In the genomic region with DNA sequence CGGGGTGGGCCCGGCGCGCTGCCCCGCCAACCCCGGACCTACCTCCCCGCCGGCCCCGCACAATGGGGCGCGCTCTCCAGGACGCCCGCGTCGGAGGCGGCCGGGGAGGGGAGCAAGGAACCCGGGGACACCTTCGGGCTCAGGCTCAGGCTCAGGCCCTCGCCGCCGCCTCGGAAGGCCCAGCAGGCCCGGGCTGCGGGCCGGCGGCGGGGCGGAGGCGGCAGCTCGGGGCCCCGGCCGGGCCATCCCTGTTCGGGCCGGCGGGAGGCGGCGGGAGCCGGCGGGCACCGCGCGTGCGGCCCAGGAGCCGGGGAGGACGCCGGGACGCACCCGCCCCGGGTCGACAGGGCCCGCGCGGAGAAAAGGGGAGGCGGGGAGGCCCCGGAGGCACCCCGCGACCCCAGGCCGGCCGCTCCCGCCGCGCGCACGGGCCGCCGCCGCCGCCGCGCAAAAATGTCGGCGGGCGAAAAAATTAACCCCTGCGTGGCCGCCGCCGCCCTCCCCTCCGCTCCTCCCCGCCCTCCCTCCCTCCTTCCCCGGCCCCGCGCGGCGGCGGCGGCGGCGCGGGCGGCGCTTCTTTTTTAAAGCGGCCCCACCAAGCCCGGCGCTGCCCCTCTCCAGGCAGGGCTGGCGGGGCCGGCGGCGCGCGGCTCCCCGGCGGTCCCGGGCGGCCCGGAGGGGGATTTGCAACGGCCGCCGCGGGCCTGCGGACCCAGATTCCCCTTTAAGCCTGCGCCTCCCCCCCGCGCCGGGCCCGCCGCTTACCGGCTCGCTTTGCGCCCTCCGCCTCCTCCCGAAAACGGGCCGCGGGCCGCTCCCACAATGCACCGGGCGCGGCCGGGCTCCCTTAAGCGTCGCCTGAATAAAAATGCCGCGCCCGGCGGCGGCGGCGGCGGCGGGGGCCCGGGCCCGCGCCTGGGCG, we compare ENCODE assay signal across 8 cellular contexts. TPM values are rescaled to one million over a fixed set of nuclear protein-coding genes. Genes with fewer than 3 reads are reported as not detected.
DNase-seq lines count a peak whose midpoint lies in the region; ATAC-seq and TF ChIP-seq lines count a peak whose summit lies in the region.

No MANE protein-coding gene starts in this region.

- peak overlapping the region; percentile 79 for H3K4me3 Mint-ChIP-seq in activated CD4-positive, alpha-beta memory T cell treated with anti-CD3 and anti-CD28 coated beads, Interleukin-2, amount 10 ng/mL, durations not matched to agents 7 days and 5 days

- H3K4me1 ChIP-seq in lung (ENCODE audit: control insufficient read depth in 2 of 2, insufficient read depth in 2 of 2, low read length in 2 of 2) = peaks cover 0 to 4% of the 10 kb centered on the region in 2 donors

- CTCF ChIA-PET in activated CD4-positive, alpha-beta memory T cell treated with anti-CD3 and anti-CD28 coated beads, Interleukin-2, amount 10 ng/mL, durations not matched to agents 7 days and 5 days (lab: Charles Lee) = no interaction called here

- POLR2A ChIA-PET in activated CD4-positive, alpha-beta memory T cell treated with anti-CD3 and anti-CD28 coated beads, Interleukin-2, amount 10 ng/mL, durations not matched to agents 7 days and 5 days (lab: Charles Lee) = interaction anchor here (1.0 to 5.6 kb wide), 2 partner anchors 45 to 48 kb away, joined by 7 to 38 read pairs; partner anchors contain the start of gene PHYH

- H3K9me3 ChIP-seq in lung (ENCODE audit: control insufficient read depth in 2 of 2, insufficient read depth in 1 of 2, low read length in 1 of 2) = no peaks in the 10 kb centered on the region

- peak overlapping the region; percentile 79 for H3K27ac Mint-ChIP-seq in activated CD4-positive, alpha-beta memory T cell treated with anti-CD3 and anti-CD28 coated beads, Interleukin-2, amount 10 ng/mL, durations not matched to agents 7 days and 5 days

- H3K27me3 ChIP-seq in lung (ENCODE audit: control insufficient read depth, insufficient read depth) = no peaks in the 10 kb centered on the region

- H3K36me3 ChIP-seq in lung (ENCODE audit: control insufficient read depth in 2 of 2, insufficient read depth in 2 of 2, low read length in 2 of 2) = no peaks in the 10 kb centered on the region

- H3K27ac ChIP-seq in lung (ENCODE audit: low read depth in 1 of 2, low read length in 1 of 2) = peak overlapping the region; percentile 93 to 99

- in situ Hi-C loops in ACHN (cut with HindIII; ENCODE audit: low pct_ligation_motif_present, low pct_unique_long_range_greater_than_20kb, low sequenced_read_pairs) = no loop called here

- ATAC-seq in GM18867 (IDR thresholded peaks at IDR 0.05; ENCODE audit: unreplicated experiment) = peak; percentile 52
- peak; percentile 47 for ATAC-seq in HG03097 (IDR thresholded peaks at IDR 0.05; ENCODE audit: low FRiP score, unreplicated experiment)
- ATAC-seq in lung (ENCODE audit: insufficient read depth, low FRiP score) = peak; percentile 79

- WGBS in lung, 2 donors = 0 to 1% methylated on average over 67 to 145 of the region's 145 CpGs

- H3K36me3 Mint-ChIP-seq in activated CD4-positive, alpha-beta memory T cell treated with anti-CD3 and anti-CD28 coated beads, Interleukin-2, amount 10 ng/mL, durations not matched to agents 7 days and 5 days (ENCODE audit: low read depth) = peaks cover 27% of the 10 kb centered on the region

- H3K9me3 Mint-ChIP-seq in activated CD4-positive, alpha-beta memory T cell treated with anti-CD3 and anti-CD28 coated beads, Interleukin-2, amount 10 ng/mL, durations not matched to agents 7 days and 5 days = no peaks in the 10 kb centered on the region

- DNase-seq in ACHN (peak; percentile 76), NCI-H526 treated with DMSO at 0.1 percent for 48 hours (lab: John Stamatoyannopoulos, UW) (peak; percentile 22), ecto neural progenitor cell (ENCODE audit: low spot score) (peak; percentile 89), lung (ENCODE audit: low spot score) (peak; percentile 83)
- DNase-seq in activated CD4-positive, alpha-beta memory T cell treated with anti-CD3 and anti-CD28 coated beads, Interleukin-2, amount 10 ng/mL, durations not matched to agents 7 days and 5 days = peak; percentile 82
- peak; percentile 46 to 74 (median 62) for DNase-seq in stimulated activated CD4-positive, alpha-beta T cell treated with anti-CD3 and anti-CD28 coated beads, TNF-alpha, amount 100 ng/mL, for 24 hours (ENCODE audit: low read depth in 3 of 3)

- H3K4me1 Mint-ChIP-seq in activated CD4-positive, alpha-beta memory T cell treated with anti-CD3 and anti-CD28 coated beads, Interleukin-2, amount 10 ng/mL, durations not matched to agents 7 days and 5 days = peaks cover 64% of the 10 kb centered on the region

- H3K4me3 ChIP-seq in lung = peak overlapping the region; percentile 82

- peaks cover 3% of the 10 kb centered on the region for H3K27me3 Mint-ChIP-seq in activated CD4-positive, alpha-beta memory T cell treated with anti-CD3 and anti-CD28 coated beads, Interleukin-2, amount 10 ng/mL, durations not matched to agents 7 days and 5 days

- no peak for TF ChIP-seq CTCF in lung (IDR thresholded peaks at IDR 0.05; ENCODE audit: control extremely low read depth, extremely low read depth)

RNA-seq across cellular contexts. Expression of gene SEPHS1, which starts 0.6 kb away (rescaled TPM):
- total RNA-seq in activated CD4-positive, alpha-beta memory T cell treated with anti-CD3 and anti-CD28 coated beads, Interleukin-2, amount 10 ng/mL, durations not matched to agents 7 days and 5 days = 10 to 100 TPM; 50.9 to 53.6 TPM
- total RNA-seq in lung = 10 to 100 TPM; 37.4 to 47.3 TPM
- polyA plus RNA-seq in lung = 10 to 100 TPM; 19.5 to 33.4 TPM

RNA-seq across cellular contexts. Expression of gene PHYH, which starts 47.6 kb away (rescaled TPM):
- 10 to 100 TPM; 10.9 to 11.2 TPM for total RNA-seq in activated CD4-positive, alpha-beta memory T cell treated with anti-CD3 and anti-CD28 coated beads, Interleukin-2, amount 10 ng/mL, durations not matched to agents 7 days and 5 days
- 10 to 100 TPM; 17.4 to 28.9 TPM for total RNA-seq in lung
- polyA plus RNA-seq in lung = 10 to 100 TPM; 14.8 to 28.1 TPM

Comparison
In these comparisons a context has a peak if more than half of its experiments do, and no peak if none do; other contexts are left out.
1. Peak in every context shown above with its lines: DNase-seq, ATAC-seq, H3K4me3 ChIP-seq and H3K27ac ChIP-seq.
2. DNase-seq: peak in every context shown above with its lines; median percentile 89 in ecto neural progenitor cell; 83 in lung; 82 in activated CD4-positive, alpha-beta memory T cell treated with anti-CD3 and anti-CD28 coated beads, Interleukin-2, amount 10 ng/mL, durations not matched to agents 7 days and 5 days; 76 in ACHN; 62 in stimulated activated CD4-positive, alpha-beta T cell treated with anti-CD3 and anti-CD28 coated beads, TNF-alpha, amount 100 ng/mL, for 24 hours; 22 in NCI-H526 treated with DMSO at 0.1 percent for 48 hours.